Comparison of ENCODE assay signal across 29 cellular contexts in the genomic region with DNA sequence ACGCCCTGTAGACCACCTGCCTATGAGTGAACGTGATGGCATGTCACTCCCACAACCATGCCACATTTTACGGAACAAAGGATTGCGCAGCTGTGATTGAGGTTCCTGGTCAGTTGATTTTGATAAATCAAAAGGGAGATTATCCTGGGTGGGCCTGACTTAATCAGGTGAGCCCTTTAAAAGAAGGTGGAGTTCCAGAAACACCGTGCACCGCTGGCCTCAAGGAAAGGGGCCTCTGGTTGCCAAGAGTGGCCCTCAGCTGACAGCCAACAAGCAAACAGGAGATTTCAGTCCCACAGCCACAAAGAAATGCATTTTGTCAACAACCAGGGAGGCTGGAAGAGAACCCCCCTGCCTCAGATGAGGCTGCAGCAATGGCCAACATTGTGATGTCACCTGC. TPM values are rescaled to one million over a fixed set of nuclear protein-coding genes. Genes with fewer than 3 reads are reported as not detected.
DNase-seq lines count a peak whose midpoint lies in the region; ATAC-seq and TF ChIP-seq lines count a peak whose summit lies in the region.
"Had no signal": no experiment of that assay in that cellular context is flagged by ENCODE, and none has a peak within 500 bp of the region (broad histone marks: within the 10 kb centered on the region; RNA-seq: fewer than 3 reads in every experiment).

No MANE protein-coding gene starts in this region.

- no peak for TF ChIP-seq CTCF in Caco-2 (IDR thresholded peaks at IDR 0.05; ENCODE audit: insufficient read depth in 1 of 2, low read depth in 1 of 2, low read length in 1 of 2, severe bottlenecking in 1 of 2, unreplicated experiment in 1 of 2)
- TF ChIP-seq CTCF in activated B cell treated with CpG ODN at 0.5 μM for 24 hours (IDR thresholded peaks at IDR 0.05) = no peak
- no peak for TF ChIP-seq CTCF in type B pancreatic cell (conservative IDR thresholded peaks at IDR 0.05)
- no peak for TF ChIP-seq CTCF in sigmoid colon (IDR thresholded peaks at IDR 0.05)

- no peak for ATAC-seq in CD4-positive, CD25-positive, alpha-beta regulatory T cell (ENCODE audit: low read depth in 2 of 2)
- no peak for ATAC-seq in activated B cell treated with CpG ODN at 0.5 μM for 24 hours (ENCODE audit: low read depth)
- ATAC-seq in HG03280 (IDR thresholded peaks at IDR 0.05; ENCODE audit: unreplicated experiment) = no peak
- ATAC-seq: left ventricle myocardium superior, natural killer cell had no signal

- POLR2A ChIA-PET in Caco-2 (lab: Charles Lee) = no interaction called here
- POLR2A ChIA-PET in activated B cell treated with CpG ODN at 0.5 μM for 24 hours (lab: Charles Lee) = interaction anchor here (3.7 to 12.0 kb wide), 2 partner anchors 17 to 37 kb away, joined by 32 to 317 read pairs; partner anchors contain the start of genes TRIM41 and TRIM7

- no peak for TF ChIP-seq POLR2A in sigmoid colon (IDR thresholded peaks at IDR 0.05)

- no peaks in the 10 kb centered on the region for H3K27me3 ChIP-seq in CD4-positive, CD25-positive, alpha-beta regulatory T cell (ENCODE audit: control insufficient read depth, insufficient read depth, low read length)
- H3K27me3 ChIP-seq in Caco-2 (replicated peaks; ENCODE audit: control insufficient read depth, insufficient read depth, low read length) (no peaks in the 10 kb centered on the region), sigmoid colon (no peaks in the 10 kb centered on the region)

- H3K27ac Mint-ChIP-seq in CD4-positive, CD25-positive, alpha-beta regulatory T cell = peak overlapping the region; percentile 56 to 69 (median 59)
- no peak overlapping the region for H3K27ac Mint-ChIP-seq in Caco-2 (ENCODE audit: unreplicated experiment)
- peak overlapping the region; percentile 53 for H3K27ac Mint-ChIP-seq in activated B cell treated with CpG ODN at 0.5 μM for 24 hours
- no peak overlapping the region for H3K27ac Mint-ChIP-seq in type B pancreatic cell
- H3K27ac Mint-ChIP-seq: T-helper 1 cell treated with Interleukin-12 subunit alpha and Interleukin-12 subunit beta and Interleukin-4 antibody, amounts not matched to agents 30 μg/mL and 1 μg/mL, for 36 hours had no signal

- H3K9me3 ChIP-seq in CD4-positive, CD25-positive, alpha-beta regulatory T cell (ENCODE audit: control insufficient read depth in 2 of 2, low read length in 2 of 2) = no peaks in the 10 kb centered on the region
- no peaks in the 10 kb centered on the region for H3K9me3 ChIP-seq in Caco-2
- H3K9me3 ChIP-seq in sigmoid colon = no peaks in the 10 kb centered on the region
- H3K9me3 ChIP-seq: SK-N-SH had no signal

- peaks cover 32% of the 10 kb centered on the region for H3K4me1 ChIP-seq in CD4-positive, CD25-positive, alpha-beta regulatory T cell (ENCODE audit: control insufficient read depth, insufficient read depth, low read length, poor library complexity, severe bottlenecking)
- H3K4me1 ChIP-seq in Caco-2 (no peaks in the 10 kb centered on the region; the same call in 1 of the 2 replicates), sigmoid colon (peaks cover 0 to 39% (median 11%) of the 10 kb centered on the region in 4 donors)

- DNase-seq in CD4-positive, CD25-positive, alpha-beta regulatory T cell = no peak
- DNase-seq in Caco-2 (no peak), activated B cell treated with CpG ODN at 0.5 μM for 24 hours (no peak), posterior vena cava (ENCODE audit: low spot score) (peak; percentile 62), type B pancreatic cell (ENCODE audit: extremely low spot score, unreplicated experiment) (no peak), sigmoid colon (no peak)
- DNase-seq: activated CD4-positive, alpha-beta T cell treated with anti-CD3 and anti-CD28 coated beads for 48 hours; activated naive CD4-positive, alpha-beta T cell treated with anti-CD3 and anti-CD28 coated beads, Interleukin-2, amount 50 U/mL, for 16 hours; activated T-cell treated with anti-CD3 and anti-CD28 coated beads, Interleukin-2, amount 50 U/mL, for 48 hours; anterior cingulate cortex; cortex of kidney; DND-41; left ventricle myocardium superior; midbrain; natural killer cell; NCI-H1694; retina; SK-N-SH had no signal

- H3K27me3 Mint-ChIP-seq in CD4-positive, CD25-positive, alpha-beta regulatory T cell = peaks cover 47% of the 10 kb centered on the region
- H3K27me3 Mint-ChIP-seq in Caco-2 (ENCODE audit: insufficient read depth, unreplicated experiment) = peaks cover 8% of the 10 kb centered on the region
- H3K27me3 Mint-ChIP-seq in activated B cell treated with CpG ODN at 0.5 μM for 24 hours = peaks cover 8% of the 10 kb centered on the region
- peaks cover 28% of the 10 kb centered on the region for H3K27me3 Mint-ChIP-seq in type B pancreatic cell

- H3K9me3 Mint-ChIP-seq in CD4-positive, CD25-positive, alpha-beta regulatory T cell = peaks cover 3 to 9% (median 6%) of the 10 kb centered on the region in 7 donors
- H3K9me3 Mint-ChIP-seq in Caco-2 (ENCODE audit: unreplicated experiment) (no peaks in the 10 kb centered on the region), activated B cell treated with CpG ODN at 0.5 μM for 24 hours (no peaks in the 10 kb centered on the region), type B pancreatic cell (no peaks in the 10 kb centered on the region)
- H3K9me3 Mint-ChIP-seq: natural killer cell; T-helper 1 cell treated with Interleukin-12 subunit alpha and Interleukin-12 subunit beta and Interleukin-4 antibody, amounts not matched to agents 30 μg/mL and 1 μg/mL, for 36 hours had no signal

- CTCF ChIA-PET in Caco-2 (lab: Charles Lee) = no interaction called here
- CTCF ChIA-PET in activated B cell treated with CpG ODN at 0.5 μM for 24 hours (lab: Charles Lee) = interaction anchor here (1.7 kb wide), 1 partner anchor 402 kb away, joined by 5 read pairs; no protein-coding TSS in a partner anchor

- no peaks in the 10 kb centered on the region for H3K36me3 ChIP-seq in CD4-positive, CD25-positive, alpha-beta regulatory T cell (ENCODE audit: control insufficient read depth, insufficient read depth, low read length)
- H3K36me3 ChIP-seq in Caco-2 (ENCODE audit: control insufficient read depth, insufficient read depth, low read length) (no peaks in the 10 kb centered on the region), sigmoid colon (no peaks in the 10 kb centered on the region)

- intact Hi-C loops in Caco-2 (cut with micrococcal nuclease; ENCODE audit: unreplicated experiment) (loop anchor here (5.0 to 10.0 kb wide), 2 partner anchors 76 to 371 kb away; partner anchors contain the start of gene TRIM52), activated B cell treated with CpG ODN at 0.5 μM for 24 hours (cut with micrococcal nuclease) (no loop called here), posterior vena cava (cut with DNase I) (loop anchor here in 1 of 2 donors (10.0 kb wide), 1 partner anchor 59 kb away; the partner anchor contains the start of gene RACK1), sigmoid colon (cut with DNase I) (loop anchor here (10.0 kb wide), 1 partner anchor 381 kb away; the partner anchor contains the start of gene MGAT1)

- peak overlapping the region; percentile 18 to 100 (median 69) for H3K4me3 Mint-ChIP-seq in CD4-positive, CD25-positive, alpha-beta regulatory T cell
- H3K4me3 Mint-ChIP-seq in Caco-2 (ENCODE audit: unreplicated experiment) (peak overlapping the region; percentile 90), activated B cell treated with CpG ODN at 0.5 μM for 24 hours (no peak overlapping the region), type B pancreatic cell (no peak overlapping the region)
- H3K4me3 Mint-ChIP-seq: T-helper 1 cell treated with Interleukin-12 subunit alpha and Interleukin-12 subunit beta and Interleukin-4 antibody, amounts not matched to agents 30 μg/mL and 1 μg/mL, for 36 hours had no signal

- 70 to 88% methylated on average over 6 of the region's 6 CpGs for WGBS in sigmoid colon, 2 donors

- peaks cover 16 to 59% (median 39%) of the 10 kb centered on the region in 4 donors for H3K4me1 Mint-ChIP-seq in CD4-positive, CD25-positive, alpha-beta regulatory T cell
- peaks cover 11% of the 10 kb centered on the region for H3K4me1 Mint-ChIP-seq in Caco-2 (ENCODE audit: low read depth, unreplicated experiment)
- H3K4me1 Mint-ChIP-seq in activated B cell treated with CpG ODN at 0.5 μM for 24 hours = peaks cover 47% of the 10 kb centered on the region
- peaks cover 10% of the 10 kb centered on the region for H3K4me1 Mint-ChIP-seq in type B pancreatic cell (ENCODE audit: unreplicated experiment)

- H3K27ac ChIP-seq in CD4-positive, CD25-positive, alpha-beta regulatory T cell (ENCODE audit: insufficient read depth, low read length, poor library complexity, severe bottlenecking) = no peak overlapping the region
- no peak overlapping the region for H3K27ac ChIP-seq in sigmoid colon

- no peak overlapping the region for H3K4me3 ChIP-seq in CD4-positive, CD25-positive, alpha-beta regulatory T cell (ENCODE audit: low read depth, low read length)
- H3K4me3 ChIP-seq in Caco-2 (ENCODE audit: low read depth, low read length) (no peak overlapping the region), sigmoid colon (no peak overlapping the region)
- H3K4me3 ChIP-seq: smooth muscle cell had no signal

- H3K36me3 Mint-ChIP-seq in CD4-positive, CD25-positive, alpha-beta regulatory T cell = peaks cover 9% of the 10 kb centered on the region
- peaks cover 60% of the 10 kb centered on the region for H3K36me3 Mint-ChIP-seq in Caco-2 (ENCODE audit: insufficient read depth, unreplicated experiment)
- peaks cover 17% of the 10 kb centered on the region for H3K36me3 Mint-ChIP-seq in activated B cell treated with CpG ODN at 0.5 μM for 24 hours (ENCODE audit: low read depth)
- H3K36me3 Mint-ChIP-seq in type B pancreatic cell = peaks cover 6% of the 10 kb centered on the region

- no peak for TF ChIP-seq EP300 in sigmoid colon (IDR thresholded peaks at IDR 0.05)

- no TSS peak for BruUV-seq in Caco-2 (replicated peaks; lab: Mats Ljungman, UMichigan)

RNA-seq across cellular contexts. Expression of gene TRIM7, which starts 19.0 kb away (rescaled TPM):
- 0.72 TPM for total RNA-seq in CD4-positive, CD25-positive, alpha-beta regulatory T cell
- under 1 TPM in 2 of 4 donors, not detected in 2; 0.16 to 0.47 TPM for polyA plus RNA-seq in CD4-positive, CD25-positive, alpha-beta regulatory T cell
- total RNA-seq in Caco-2 (2022) (0.86 and 1.0 TPM in 2 replicates), activated B cell treated with CpG ODN at 0.5 μM for 24 hours (0.32 and 0.51 TPM in 2 replicates), posterior vena cava (1 to 10 TPM; 3.1 to 3.5 TPM), type B pancreatic cell (ENCODE audit: low replicate concordance) (0.58 and 0.76 TPM in 2 replicates), sigmoid colon (1 to 10 TPM in 3 of 4 donors, under 1 TPM in 1; 0.55 to 2.1 (median 1.1) TPM)
- polyA plus RNA-seq in sigmoid colon = 1 to 10 TPM in 2 of 3 donors, under 1 TPM in 1; 0.60 to 5.3 (median 3.2) TPM
- total RNA-seq: smooth muscle cell had no signal
- polyA plus RNA-seq: smooth muscle cell had no signal

RNA-seq across cellular contexts. Expression of gene TRIM41, which starts 37.1 kb away (rescaled TPM):
- 40.8 TPM for total RNA-seq in CD4-positive, CD25-positive, alpha-beta regulatory T cell
- polyA plus RNA-seq in CD4-positive, CD25-positive, alpha-beta regulatory T cell = 1 to 10 TPM in 2 of 4 donors, under 1 TPM in 2; 0.67 to 1.6 (median 0.87) TPM
- total RNA-seq in Caco-2 (2022) (23.6 and 28.7 TPM in 2 replicates), activated B cell treated with CpG ODN at 0.5 μM for 24 hours (34.9 and 39.6 TPM in 2 replicates), posterior vena cava (10 to 100 TPM; 15.2 to 20.4 TPM), type B pancreatic cell (ENCODE audit: low replicate concordance) (22.1 and 31.2 TPM in 2 replicates), sigmoid colon (10 to 100 TPM in 2 of 4 donors, 1 to 10 TPM in 2; 8.2 to 15.3 (median 11.8) TPM)
- polyA plus RNA-seq in sigmoid colon = 10 to 100 TPM; 13.2 to 25.3 (median 19.0) TPM

RNA-seq across cellular contexts. Expression of gene OR2V2, which starts 38.6 kb away (rescaled TPM):
- not detected for total RNA-seq in CD4-positive, CD25-positive, alpha-beta regulatory T cell
- not detected for polyA plus RNA-seq in CD4-positive, CD25-positive, alpha-beta regulatory T cell
- total RNA-seq in Caco-2 (2022) (not detected in 2 replicates), activated B cell treated with CpG ODN at 0.5 μM for 24 hours (not detected in 2 replicates), posterior vena cava (not detected), type B pancreatic cell (ENCODE audit: low replicate concordance) (not detected in 2 replicates), sigmoid colon (not detected)
- polyA plus RNA-seq in sigmoid colon = not detected
- total RNA-seq: cardiac septum, fibroblast of villous mesenchyme, left ventricle myocardium superior, natural killer cell, NCI-H460, osteocyte, smooth muscle cell, temporal lobe, urinary bladder had no signal
- polyA plus RNA-seq: esophagus, keratinocyte, SK-N-SH, smooth muscle cell, urinary bladder had no signal

RNA-seq across cellular contexts. Expression of gene OR2V1, which starts 55.1 kb away (rescaled TPM):
- total RNA-seq in CD4-positive, CD25-positive, alpha-beta regulatory T cell = not detected
- not detected for polyA plus RNA-seq in CD4-positive, CD25-positive, alpha-beta regulatory T cell
- total RNA-seq in Caco-2 (2022) (not detected in 2 replicates), activated B cell treated with CpG ODN at 0.5 μM for 24 hours (not detected in 2 replicates), posterior vena cava (not detected), type B pancreatic cell (ENCODE audit: low replicate concordance) (not detected in 2 replicates), sigmoid colon (not detected)
- not detected for polyA plus RNA-seq in sigmoid colon
- total RNA-seq: cardiac septum, fibroblast of villous mesenchyme, left ventricle myocardium superior, natural killer cell, NCI-H460, osteocyte, smooth muscle cell, temporal lobe, urinary bladder had no signal
- polyA plus RNA-seq: esophagus, keratinocyte, SK-N-SH, smooth muscle cell, urinary bladder had no signal

RNA-seq across cellular contexts. Expression of gene RACK1, which starts 57.7 kb away (rescaled TPM):
- 1,838 TPM for total RNA-seq in CD4-positive, CD25-positive, alpha-beta regulatory T cell
- polyA plus RNA-seq in CD4-positive, CD25-positive, alpha-beta regulatory T cell = 1,000 to 10,000 TPM; 2,227 to 2,760 (median 2,470) TPM
- total RNA-seq in Caco-2 (2022) (2,098 and 2,258 TPM in 2 replicates), activated B cell treated with CpG ODN at 0.5 μM for 24 hours (2,528 and 2,812 TPM in 2 replicates), posterior vena cava (1,000 to 10,000 TPM; 1,013 to 1,030 TPM), type B pancreatic cell (ENCODE audit: low replicate concordance) (1,864 and 2,055 TPM in 2 replicates), sigmoid colon (1,000 to 10,000 TPM; 2,029 to 2,209 (median 2,163) TPM)
- 1,000 to 10,000 TPM; 1,821 to 2,943 (median 2,181) TPM for polyA plus RNA-seq in sigmoid colon

Comparison
In these comparisons a context has a peak if more than half of its experiments do, and no peak if none do; other contexts are left out.
1. H3K27ac Mint-ChIP-seq: peak in CD4-positive, CD25-positive, alpha-beta regulatory T cell (3 of 3) and activated B cell treated with CpG ODN at 0.5 μM for 24 hours (single experiment); none in Caco-2 (single experiment) and type B pancreatic cell (single experiment).
2. H3K4me3 Mint-ChIP-seq: peak in CD4-positive, CD25-positive, alpha-beta regulatory T cell (4 of 4) and Caco-2 (single experiment); none in activated B cell treated with CpG ODN at 0.5 μM for 24 hours (single experiment) and type B pancreatic cell (single experiment).